1 cellular context compared by ENCODE assay signal in genomic region chr14:55103005-55103640, GRCh38.
TF ChIP-seq lines count a peak whose summit lies in the region.

No MANE protein-coding gene starts in this region.

TF ChIP-seq in HepG2, 621 proteins besides CTCF, POLR2A, EP300 and RAD21 (continued from another document and continues in another):
- TF ChIP-seq AHDC1 (CRISPR knock-in tag; IDR thresholded peaks at IDR 0.05; ENCODE audit: borderline replicate concordance) (peak; percentile 86; the same call in 1 of the 2 replicates), JDP2 (CRISPR knock-in tag; IDR thresholded peaks at IDR 0.05; ENCODE audit: borderline replicate concordance) (no peak), RFX5 (IDR thresholded peaks at IDR 0.05; ENCODE audit: low read depth, low read length) (no peak), NFE2L1 (CRISPR knock-in tag; IDR thresholded peaks at IDR 0.05; ENCODE audit: borderline replicate concordance) (peak; percentile 87; the same call in 1 of the 2 replicates), SMAD1 (CRISPR knock-in tag; IDR thresholded peaks at IDR 0.05; ENCODE audit: borderline replicate concordance, low read depth) (no peak), ZNF513 (CRISPR knock-in tag; conservative IDR thresholded peaks at IDR 0.05) (no peak), ZNF709 (CRISPR knock-in tag; IDR thresholded peaks at IDR 0.05) (no peak), ZNF317 (CRISPR knock-in tag; IDR thresholded peaks at IDR 0.05) (peak; percentile 69; the same call in 1 of the 2 replicates), HINFP (CRISPR knock-in tag; IDR thresholded peaks at IDR 0.05; ENCODE audit: low read depth) (no peak; the same call in 1 of the 2 replicates), ZNF615 (CRISPR knock-in tag; IDR thresholded peaks at IDR 0.05; ENCODE audit: borderline replicate concordance) (no peak), ZNF644 (CRISPR knock-in tag; IDR thresholded peaks at IDR 0.05; ENCODE audit: low read depth) (no peak), ETV6 (CRISPR knock-in tag; conservative IDR thresholded peaks at IDR 0.05) (no peak), HMGXB4 (CRISPR knock-in tag; IDR thresholded peaks at IDR 0.05; ENCODE audit: borderline replicate concordance in 1 of 2, low read depth in 1 of 2) (peak; percentile 66 to 68; a peak in 2 of 4 replicates), HIC2 (CRISPR knock-in tag; IDR thresholded peaks at IDR 0.05; ENCODE audit: low read depth) (no peak), ZNF354B (CRISPR knock-in tag; IDR thresholded peaks at IDR 0.05) (no peak), NCOR1 (IDR thresholded peaks at IDR 0.05; ENCODE audit: borderline replicate concordance, low read length) (no peak; the same call in 1 of the 2 replicates), THYN1 (CRISPR knock-in tag; IDR thresholded peaks at IDR 0.05; ENCODE audit: borderline replicate concordance, low read depth) (no peak), FOXP1 (IDR thresholded peaks at IDR 0.05) (no peak), FOXP1 (CRISPR knock-in tag; IDR thresholded peaks at IDR 0.05) (peak; percentile 51; the same call in 1 of the 2 replicates), ZNF143 (CRISPR knock-in tag; IDR thresholded peaks at IDR 0.05) (peak; percentile 49; the same call in 1 of the 2 replicates), PATZ1 (CRISPR knock-in tag; IDR thresholded peaks at IDR 0.05) (peak; percentile 78), ZNF773 (CRISPR knock-in tag; IDR thresholded peaks at IDR 0.05; ENCODE audit: borderline replicate concordance) (no peak), REST (IDR thresholded peaks at IDR 0.05; ENCODE audit: borderline replicate concordance in 1 of 2, low read depth in 1 of 2, low read length in 2 of 2) (peak in 1 of 2 experiments; percentile 40; a peak in 1 of 4 replicates), ZFX (CRISPR knock-in tag; IDR thresholded peaks at IDR 0.05; ENCODE audit: low read depth) (peak; percentile 97), ZNF703 (CRISPR knock-in tag; IDR thresholded peaks at IDR 0.05; ENCODE audit: borderline replicate concordance) (no peak), ZFP82 (CRISPR knock-in tag; IDR thresholded peaks at IDR 0.05; ENCODE audit: borderline replicate concordance) (no peak), USF2 (IDR thresholded peaks at IDR 0.05; ENCODE audit: low read depth, low read length) (no peak), USF2 (CRISPR knock-in tag; IDR thresholded peaks at IDR 0.05; ENCODE audit: borderline replicate concordance) (no peak), RBAK (CRISPR knock-in tag; IDR thresholded peaks at IDR 0.05) (no peak), NR2F6 (IDR thresholded peaks at IDR 0.05) (peak; percentile 70; the same call in 1 of the 2 replicates), NR2F6 (CRISPR knock-in tag; IDR thresholded peaks at IDR 0.05) (peak; percentile 88), NCOA2 (CRISPR knock-in tag; IDR thresholded peaks at IDR 0.05) (peak; percentile 56; the same call in 1 of the 2 replicates), ZZZ3 (CRISPR knock-in tag; IDR thresholded peaks at IDR 0.05; ENCODE audit: borderline replicate concordance) (no peak), ZNF326 (CRISPR knock-in tag; IDR thresholded peaks at IDR 0.05; ENCODE audit: borderline replicate concordance) (no peak), TSC22D2 (CRISPR knock-in tag; IDR thresholded peaks at IDR 0.05; ENCODE audit: borderline replicate concordance) (no peak), THAP8 (CRISPR knock-in tag; IDR thresholded peaks at IDR 0.05; ENCODE audit: borderline replicate concordance) (no peak), ZNF605 (CRISPR knock-in tag; IDR thresholded peaks at IDR 0.05) (peak; percentile 86)
